10 cellular contexts compared by ENCODE assay signal in genomic region chr4:151567056-151567455, GRCh38.
DNase-seq lines count a peak whose midpoint lies in the region; ATAC-seq, FAIRE-seq and TF ChIP-seq lines count a peak whose summit lies in the region.
"Had no signal": no experiment of that assay in that cellular context is flagged by ENCODE, and none has a peak within 500 bp of the region (broad histone marks: within the 10 kb centered on the region; RNA-seq: fewer than 3 reads in every experiment).

No MANE protein-coding gene starts in this region.

- H3K36me3 ChIP-seq in neural cell (ENCODE audit: insufficient read depth, low read length) = no peaks in the 10 kb centered on the region
- H3K36me3 ChIP-seq in small intestine (ENCODE audit: control insufficient read depth in 2 of 2, insufficient read depth in 2 of 2, low read length in 2 of 2) = no peaks in the 10 kb centered on the region
- H3K36me3 ChIP-seq: stomach had no signal

- H3K4me2 ChIP-seq in neural cell (ENCODE audit: low read length) = no peak overlapping the region

- H3K27me3 ChIP-seq in neural cell (ENCODE audit: insufficient read depth, low read depth, low read length) (no peaks in the 10 kb centered on the region), small intestine (ENCODE audit: control insufficient read depth in 2 of 2, insufficient read depth in 2 of 2, low read length in 2 of 2) (no peaks in the 10 kb centered on the region)
- H3K27me3 ChIP-seq: stomach had no signal

- H3K9me3 ChIP-seq in neural cell (ENCODE audit: low read length) (no peaks in the 10 kb centered on the region), small intestine (ENCODE audit: control insufficient read depth, low read depth) (no peaks in the 10 kb centered on the region)
- H3K9me3 ChIP-seq: stomach had no signal

- H4K20me1 ChIP-seq in neural cell (ENCODE audit: insufficient read depth) = no peaks in the 10 kb centered on the region

- H3K79me2 ChIP-seq in neural cell (replicated peaks; ENCODE audit: insufficient read depth, low read length) = no peaks in the 10 kb centered on the region

- no peak for FAIRE-seq in small intestine (lab: Jason Lieb, UNC)

- WGBS in small intestine, 3 donors = 27 to 51% (median 42%) methylated on average over 4 of the region's 4 CpGs

- H3F3A ChIP-seq in neural cell (ENCODE audit: insufficient read depth, low read length, poor library complexity, severe bottlenecking) = peaks cover 4% of the 10 kb centered on the region

- no peak for TF ChIP-seq RAD21 in neural cell (conservative IDR thresholded peaks at IDR 0.05)

- no peak for TF ChIP-seq EP300 in neural cell (conservative IDR thresholded peaks at IDR 0.05; ENCODE audit: poor library complexity, severe bottlenecking)

- ATAC-seq in GM18907 (IDR thresholded peaks at IDR 0.05; ENCODE audit: unreplicated experiment) (peak; percentile 96), HG02571 (IDR thresholded peaks at IDR 0.05; ENCODE audit: unreplicated experiment) (peak; percentile 56)

- H3K27ac ChIP-seq in neural cell (ENCODE audit: low read length) = no peak overlapping the region
- no peak overlapping the region for H3K27ac ChIP-seq in small intestine (ENCODE audit: low read depth in 1 of 2, low read length in 1 of 2)
- H3K27ac ChIP-seq: SK-N-MC, stomach had no signal

- no peak overlapping the region for H3K9ac ChIP-seq in neural cell (ENCODE audit: low read length)

- peak; percentile 16 for DNase-seq in NAMALWA (ENCODE audit: low spot score)
- DNase-seq in effector CD4-positive, alpha-beta T cell = no peak
- no peak for DNase-seq in small intestine
- no peak for DNase-seq in occipital lobe (lab: John Stamatoyannopoulos, UW)
- DNase-seq: NCI-H2171 treated with DMSO at 0.1 percent for 48 hours, stomach had no signal

- TF ChIP-seq CTCF in neural cell (IDR thresholded peaks at IDR 0.05; ENCODE audit: poor library complexity, severe bottlenecking) = no peak

- no peaks in the 10 kb centered on the region for H3K9me2 ChIP-seq in neural cell (ENCODE audit: insufficient read depth, low read length)

- no peak overlapping the region for H3K4me3 ChIP-seq in neural cell (ENCODE audit: low read length)
- H3K4me3 ChIP-seq in small intestine (ENCODE audit: low read depth in 1 of 2, low read length in 2 of 2) = no peak overlapping the region
- H3K4me3 ChIP-seq: SK-N-MC, stomach had no signal

- H2AFZ ChIP-seq in neural cell (ENCODE audit: low read depth, low read length) = no peak overlapping the region

- peaks cover 1 to 2% of the 10 kb centered on the region in 2 donors for H3K4me1 ChIP-seq in small intestine (ENCODE audit: control insufficient read depth in 2 of 2, insufficient read depth in 1 of 2, low read depth in 1 of 2, low read length in 1 of 2)

TF ChIP-seq in neural cell, 6 proteins besides CTCF, POLR2A, EP300 and RAD21:
- TF ChIP-seq TAF1 (IDR thresholded peaks at IDR 0.05; ENCODE audit: low read depth) = no peak
- no peak for TF ChIP-seq MXI1 (conservative IDR thresholded peaks at IDR 0.05; ENCODE audit: poor library complexity, severe bottlenecking)
- no peak for TF ChIP-seq REST (IDR thresholded peaks at IDR 0.05; ENCODE audit: borderline replicate concordance)
- peak; percentile 48 for TF ChIP-seq POLR2AphosphoS5 (IDR thresholded peaks at IDR 0.05)
- TF ChIP-seq EZH2 (IDR thresholded peaks at IDR 0.05; ENCODE audit: borderline replicate concordance, insufficient read depth, low read length, poor library complexity, severe bottlenecking) = no peak
TF ChIP-seq in neural cell: peak in this region for 1.
